8 cellular contexts compared by ENCODE assay signal in the genomic region with DNA sequence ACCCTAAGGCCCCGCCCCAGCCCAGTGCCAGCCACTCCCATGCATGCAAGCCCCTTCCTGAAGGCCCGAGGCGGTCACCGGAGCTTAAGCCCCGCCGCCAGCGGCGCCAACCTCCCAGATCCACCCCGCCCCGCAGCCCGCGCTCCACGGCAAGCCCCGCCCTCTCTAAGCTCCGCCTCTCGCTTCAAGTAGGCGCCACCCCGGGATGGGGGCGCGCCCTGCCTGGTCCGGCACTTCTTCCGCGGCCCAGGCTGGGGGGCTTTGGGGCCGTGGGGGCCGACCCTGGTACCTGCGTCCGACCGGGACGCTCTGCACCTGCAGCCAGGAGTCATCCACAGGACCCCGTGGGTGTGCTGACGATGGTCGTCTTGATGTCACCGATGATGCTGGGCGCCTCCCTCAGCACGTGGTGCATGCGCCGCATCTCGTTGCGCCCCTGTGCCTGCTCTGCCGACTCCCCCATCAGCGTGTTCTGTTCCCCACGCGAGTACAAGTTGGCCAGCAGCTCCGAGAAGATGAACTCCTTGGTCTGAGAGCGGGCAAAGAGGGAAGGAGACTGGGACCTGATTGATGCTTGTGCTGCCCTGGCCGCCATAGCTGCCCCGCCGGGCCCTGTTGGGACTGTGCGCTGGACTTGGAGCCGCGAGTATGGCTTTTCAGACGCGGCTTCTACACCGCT. TPM values are rescaled to one million over a fixed set of nuclear protein-coding genes. Genes with fewer than 3 reads are reported as not detected.
DNase-seq lines count a peak whose midpoint lies in the region; ATAC-seq lines count a peak whose summit lies in the region.

No MANE protein-coding gene starts in this region.

- H3K4me3 ChIP-seq in ectodermal cell (ENCODE audit: insufficient read depth, low read depth, low read length) = peak overlapping the region; percentile 75

- no peaks in the 10 kb centered on the region for H3K9me3 ChIP-seq in ectodermal cell (ENCODE audit: control insufficient read depth, low read length)

- H3K4me1 Mint-ChIP-seq in activated CD8-positive, alpha-beta T cell treated with anti-CD3 and anti-CD28 coated beads, Interleukin-2, amount 10 ng/mL, durations not matched to agents 7 days and 5 days (ENCODE audit: low read depth) = peaks cover 12% of the 10 kb centered on the region

- ATAC-seq in GM19463 (IDR thresholded peaks at IDR 0.05; ENCODE audit: unreplicated experiment) = peak; percentile 97
- ATAC-seq in activated CD8-positive, alpha-beta T cell treated with anti-CD3 and anti-CD28 coated beads, Interleukin-2, amount 10 ng/mL, durations not matched to agents 7 days and 5 days = peak; percentile 99

- no peaks in the 10 kb centered on the region for H3K36me3 ChIP-seq in ectodermal cell (ENCODE audit: control insufficient read depth, insufficient read depth, low read length)

- no peaks in the 10 kb centered on the region for H3K4me1 ChIP-seq in ectodermal cell (ENCODE audit: control insufficient read depth, insufficient read depth, low read length)

- H3K9me3 Mint-ChIP-seq in activated CD8-positive, alpha-beta T cell treated with anti-CD3 and anti-CD28 coated beads, Interleukin-2, amount 10 ng/mL, durations not matched to agents 7 days and 5 days (ENCODE audit: insufficient read depth) = no peaks in the 10 kb centered on the region

- peak overlapping the region; percentile 79 for H3K4me3 Mint-ChIP-seq in activated CD8-positive, alpha-beta T cell treated with anti-CD3 and anti-CD28 coated beads, Interleukin-2, amount 10 ng/mL, durations not matched to agents 7 days and 5 days

- H3K27me3 ChIP-seq in ectodermal cell (ENCODE audit: control insufficient read depth, insufficient read depth, low read length, poor library complexity, severe bottlenecking) = peaks cover 17% of the 10 kb centered on the region

- CTCF ChIA-PET in activated CD8-positive, alpha-beta T cell treated with anti-CD3 and anti-CD28 coated beads, Interleukin-2, amount 10 ng/mL, durations not matched to agents 7 days and 5 days (lab: Charles Lee) = interaction anchor here (1.6 to 2.0 kb wide), 2 partner anchors 11 to 63 kb away, joined by 4 to 7 read pairs; no protein-coding TSS in a partner anchor

- 20 to 22% methylated on average over 54 of the region's 54 CpGs for WGBS in ectodermal cell, 2 experiments

- peak overlapping the region; percentile 58 for H3K27ac Mint-ChIP-seq in activated CD8-positive, alpha-beta T cell treated with anti-CD3 and anti-CD28 coated beads, Interleukin-2, amount 10 ng/mL, durations not matched to agents 7 days and 5 days

- POLR2A ChIA-PET in activated CD8-positive, alpha-beta T cell treated with anti-CD3 and anti-CD28 coated beads, Interleukin-2, amount 10 ng/mL, durations not matched to agents 7 days and 5 days (lab: Charles Lee) = interaction anchor here (1.4 kb wide), 1 partner anchor 64 kb away, joined by 3 read pairs; no protein-coding TSS in a partner anchor

- peaks cover 34% of the 10 kb centered on the region for H3K27me3 Mint-ChIP-seq in activated CD8-positive, alpha-beta T cell treated with anti-CD3 and anti-CD28 coated beads, Interleukin-2, amount 10 ng/mL, durations not matched to agents 7 days and 5 days (ENCODE audit: low read depth)

- peak; percentile 94 for DNase-seq in CD1c-positive myeloid dendritic cell (ENCODE audit: extremely low spot score)
- peak; percentile 87 for DNase-seq in HK-2 (ENCODE audit: unreplicated experiment)
- DNase-seq in NCI-H82 treated with DMSO at 0.1 percent for 48 hours (lab: John Stamatoyannopoulos, UW; ENCODE audit: unreplicated experiment) = peak; percentile 67
- peak; percentile 95 for DNase-seq in activated CD8-positive, alpha-beta T cell treated with anti-CD3 and anti-CD28 coated beads, Interleukin-2, amount 10 ng/mL, durations not matched to agents 7 days and 5 days
- peak; percentile 90 for DNase-seq in medulla oblongata (ENCODE audit: extremely low spot score)
- DNase-seq in stimulated activated CD4-positive, alpha-beta T cell treated with anti-CD3 and anti-CD28 coated beads, TNF-alpha, amount 100 ng/mL, for 24 hours (ENCODE audit: low read depth in 3 of 3) = peak; percentile 69 to 91 (median 73)

- no peak overlapping the region for H3K27ac ChIP-seq in ectodermal cell (ENCODE audit: insufficient read depth, low read depth, low read length, poor library complexity, severe bottlenecking)

- no peaks in the 10 kb centered on the region for H3K36me3 Mint-ChIP-seq in activated CD8-positive, alpha-beta T cell treated with anti-CD3 and anti-CD28 coated beads, Interleukin-2, amount 10 ng/mL, durations not matched to agents 7 days and 5 days (ENCODE audit: low read depth)

RNA-seq across cellular contexts. Expression of a gene that starts 26.1 kb away (rescaled TPM):
- total RNA-seq in activated CD8-positive, alpha-beta T cell treated with anti-CD3 and anti-CD28 coated beads, Interleukin-2, amount 10 ng/mL, durations not matched to agents 7 days and 5 days = not detected
- 0.81 TPM for polyA plus RNA-seq in ectodermal cell (2013, experiment 1 of 4)
- 0.76 TPM for polyA plus RNA-seq in ectodermal cell (2013, experiment 2 of 4)
- polyA plus RNA-seq in ectodermal cell (2013, experiment 3 of 4) = 0.85 TPM
- polyA plus RNA-seq in ectodermal cell (2013, experiment 4 of 4) = 0.93 TPM
